In the genomic region with DNA sequence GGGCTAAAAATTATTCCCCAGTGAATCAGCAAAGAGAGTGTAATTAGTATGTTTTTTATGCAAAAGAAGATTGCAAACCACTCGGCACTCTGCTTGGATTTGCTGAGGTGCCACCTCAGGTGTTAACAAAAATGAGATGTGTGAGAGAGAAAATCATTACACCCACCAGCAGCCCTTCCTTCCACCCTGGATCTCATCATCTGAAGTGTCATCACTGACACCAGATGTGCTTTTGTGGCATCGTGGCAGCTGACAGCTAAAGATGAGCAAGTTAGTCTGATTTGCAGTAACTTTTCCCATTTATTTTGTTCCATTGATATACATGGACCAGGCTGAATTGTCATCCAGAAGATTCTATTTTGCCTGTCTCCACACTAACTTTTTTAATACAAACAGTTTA, we compare ENCODE assay signal across 7 cellular contexts.
"Had no signal": no experiment of that assay in that cellular context is flagged by ENCODE, and none has a peak within 500 bp of the region (broad histone marks: within the 10 kb centered on the region; RNA-seq: fewer than 3 reads in every experiment).

No MANE protein-coding gene starts in this region.

- DNase-seq: H7, KG1 had no signal

- H3K9me3 ChIP-seq: HAP-1 had no signal

- H3K4me3 ChIP-seq: GM23338, HAP-1, K562 had no signal

- H2AFZ ChIP-seq: GM23338 had no signal

- H3K4me2 ChIP-seq: GM23338 had no signal

- H3K4me1 ChIP-seq: HAP-1 had no signal

- H3K27ac ChIP-seq: HL-60 had no signal

- H3K36me3 ChIP-seq: HAP-1 had no signal

- FAIRE-seq: HepG2, K562 had no signal
